In the genomic region with DNA sequence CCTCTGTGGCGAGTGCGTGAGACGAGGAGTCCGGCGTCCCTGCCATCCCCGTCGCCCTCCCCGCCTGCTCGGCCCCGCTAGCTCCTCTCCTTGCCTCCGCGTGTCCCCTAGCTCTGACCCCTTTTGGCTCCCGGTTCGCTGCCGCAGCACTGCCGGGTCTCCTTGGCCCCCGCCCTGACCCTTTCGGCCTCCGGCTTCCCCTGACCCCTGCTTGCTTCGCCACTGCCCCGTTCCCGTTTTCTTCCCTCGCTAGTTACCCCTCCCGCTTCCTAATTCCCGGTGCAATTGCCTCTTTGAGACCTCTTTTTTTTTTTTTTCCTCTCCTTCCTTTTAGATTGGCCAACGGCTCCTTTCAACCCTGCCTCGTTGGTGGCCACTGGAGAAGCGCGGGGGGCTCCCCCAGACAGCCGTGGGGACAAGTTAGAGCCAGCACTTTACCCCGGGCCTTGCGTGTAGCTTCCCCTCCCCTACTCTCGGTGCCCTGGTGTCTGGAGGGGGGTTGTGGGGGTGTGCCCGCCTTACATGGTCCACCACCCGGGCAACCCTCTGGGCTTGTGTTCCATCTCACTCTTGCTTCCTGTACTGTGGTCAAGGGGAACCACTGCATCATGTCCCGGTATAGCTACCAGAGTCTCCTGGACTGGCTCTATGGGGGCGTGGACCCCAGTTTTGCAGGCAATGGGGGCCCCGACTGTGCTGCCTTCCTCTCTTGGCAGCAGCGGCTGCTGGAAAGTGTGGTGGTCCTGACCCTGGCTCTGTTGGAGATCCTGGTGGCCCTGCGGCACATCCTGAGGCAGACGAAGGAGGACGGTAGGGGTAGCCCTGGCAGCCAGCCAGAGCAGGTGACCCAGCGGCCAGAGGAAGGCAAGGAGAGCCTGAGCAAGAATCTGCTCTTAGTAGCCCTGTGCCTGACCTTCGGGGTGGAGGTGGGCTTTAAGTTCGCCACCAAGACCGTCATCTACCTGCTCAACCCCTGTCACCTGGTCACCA, we compare ENCODE assay signal across 8 cellular contexts. TPM values are rescaled to one million over a fixed set of nuclear protein-coding genes. Genes with fewer than 3 reads are reported as not detected.
DNase-seq lines count a peak whose midpoint lies in the region; ATAC-seq, FAIRE-seq and TF ChIP-seq lines count a peak whose summit lies in the region.

No MANE protein-coding gene starts in this region.

- no peaks in the 10 kb centered on the region for H3K27me3 ChIP-seq in CD8-positive, alpha-beta T cell (ENCODE audit: insufficient read depth, low read length)
- H3K27me3 ChIP-seq in SJCRH30: no peaks in the 10 kb centered on the region

- DNase-seq in CD8-positive, alpha-beta T cell: peak in 1 of 7 experiments; percentile 19
- DNase-seq in SJCRH30: peak in 1 of 2 experiments; percentile 27
- DNase-seq in dermis blood vessel endothelial cell: peak; percentile 3
- DNase-seq in urothelium cell line (ENCODE audit: low spot score): peak; percentile 4
- no peak for DNase-seq in NCI-H2107 treated with DMSO at 0.1 percent for 48 hours (lab: John Stamatoyannopoulos, UW; ENCODE audit: unreplicated experiment)

- no peaks in the 10 kb centered on the region for H3K27me3 Mint-ChIP-seq in CD8-positive, alpha-beta T cell (ENCODE audit: low read depth)

- WGBS in mesodermal cell (ENCODE audit: insufficient coverage in 2 of 2), 2 experiments: 13 to 16% methylated on average over 6 to 21 of the region's 46 CpGs

- no peak for TF ChIP-seq CTCF in CD8-positive, alpha-beta T cell (IDR thresholded peaks at IDR 0.05)

- CTCF ChIA-PET in CD8-positive, alpha-beta T cell (lab: Charles Lee): interaction anchor here (1.6 kb wide), 1 partner anchor 10 kb away, joined by 5 read pairs; no protein-coding TSS in a partner anchor

- H3K4me3 Mint-ChIP-seq in CD8-positive, alpha-beta T cell: peak overlapping the region; percentile 89

- intact Hi-C loops in CD8-positive, alpha-beta T cell (cut with DNase I, micrococcal nuclease): loop anchor here (5.0 to 10.0 kb wide), 4 partner anchors 271 to 1681 kb away; partner anchors contain the start of genes AMMECR1 (in 2 of the 2), ACSL4 (in 1 of the 2), ALG13 (in 1 of the 2) and NXT2 (in 1 of the 2)

- peaks cover 46% of the 10 kb centered on the region for H3K4me1 Mint-ChIP-seq in CD8-positive, alpha-beta T cell (ENCODE audit: low read depth)

- H3K9me3 ChIP-seq in CD8-positive, alpha-beta T cell (ENCODE audit: low read length): no peaks in the 10 kb centered on the region
- H3K9me3 ChIP-seq in SJCRH30 (replicated peaks) (no peaks in the 10 kb centered on the region), mesodermal cell (ENCODE audit: control insufficient read depth, low read length) (no peaks in the 10 kb centered on the region)

- no peak for FAIRE-seq in urothelium cell line (lab: Jason Lieb, UNC)

- peaks cover 3% of the 10 kb centered on the region for H3K36me3 Mint-ChIP-seq in CD8-positive, alpha-beta T cell

- H3K4me3 ChIP-seq in CD8-positive, alpha-beta T cell (ENCODE audit: low read depth, low read length): peak overlapping the region; percentile 67
- peak overlapping the region; percentile 82 for H3K4me3 ChIP-seq in SJCRH30
- H3K4me3 ChIP-seq in mesodermal cell (ENCODE audit: extremely low read depth, insufficient read depth, low read length, poor library complexity, severe bottlenecking): peak overlapping the region; percentile 48

- POLR2A ChIA-PET in CD8-positive, alpha-beta T cell (lab: Charles Lee): no interaction called here

- peaks cover 9% of the 10 kb centered on the region for H3K4me1 ChIP-seq in CD8-positive, alpha-beta T cell (ENCODE audit: insufficient read depth, low read length)
- H3K4me1 ChIP-seq in SJCRH30 (no peaks in the 10 kb centered on the region), mesodermal cell (ENCODE audit: control insufficient read depth, insufficient read depth, low read length, poor library complexity, severe bottlenecking) (peaks cover 40% of the 10 kb centered on the region)

- H3K9me3 Mint-ChIP-seq in CD8-positive, alpha-beta T cell: no peaks in the 10 kb centered on the region

- no peak overlapping the region for H3K27ac ChIP-seq in CD8-positive, alpha-beta T cell (ENCODE audit: low read depth, low read length)
- peak overlapping the region; percentile 62 for H3K27ac ChIP-seq in SJCRH30
- H3K27ac ChIP-seq in mesodermal cell (ENCODE audit: low read depth, low read length, severe bottlenecking): peak overlapping the region; percentile 72

- peak overlapping the region; percentile 77 for H3K27ac Mint-ChIP-seq in CD8-positive, alpha-beta T cell

- ATAC-seq in CD8-positive, alpha-beta T cell: no peak
- ATAC-seq in GM21717 (IDR thresholded peaks at IDR 0.05; ENCODE audit: unreplicated experiment) (peak; percentile 27), GM19452 (IDR thresholded peaks at IDR 0.05; ENCODE audit: unreplicated experiment) (no peak)

- H3K36me3 ChIP-seq in CD8-positive, alpha-beta T cell (ENCODE audit: insufficient read depth, low read length): no peaks in the 10 kb centered on the region
- H3K36me3 ChIP-seq in SJCRH30 (no peaks in the 10 kb centered on the region), mesodermal cell (ENCODE audit: control insufficient read depth, insufficient read depth, low read length) (peaks cover 7% of the 10 kb centered on the region)

RNA-seq across cellular contexts. Expression of gene TMEM164, which starts 0.5 kb away (rescaled TPM):
- total RNA-seq in CD8-positive, alpha-beta T cell: 1 to 10 TPM; 7.4 to 9.0 TPM
- total RNA-seq in SJCRH30 (2014; rRNA removed; shearing (Covaris generic)): 22.8 and 27.4 TPM in 2 replicates
- total RNA-seq in dermis blood vessel endothelial cell: 17.2 and 23.5 TPM in 2 replicates
- polyA plus RNA-seq in mesodermal cell (2013, experiment 1 of 2): 21.9 TPM
- polyA plus RNA-seq in mesodermal cell (2013, experiment 2 of 2): 14.1 TPM
